ENCODE assay signal across 8 cellular contexts in the genomic region with DNA sequence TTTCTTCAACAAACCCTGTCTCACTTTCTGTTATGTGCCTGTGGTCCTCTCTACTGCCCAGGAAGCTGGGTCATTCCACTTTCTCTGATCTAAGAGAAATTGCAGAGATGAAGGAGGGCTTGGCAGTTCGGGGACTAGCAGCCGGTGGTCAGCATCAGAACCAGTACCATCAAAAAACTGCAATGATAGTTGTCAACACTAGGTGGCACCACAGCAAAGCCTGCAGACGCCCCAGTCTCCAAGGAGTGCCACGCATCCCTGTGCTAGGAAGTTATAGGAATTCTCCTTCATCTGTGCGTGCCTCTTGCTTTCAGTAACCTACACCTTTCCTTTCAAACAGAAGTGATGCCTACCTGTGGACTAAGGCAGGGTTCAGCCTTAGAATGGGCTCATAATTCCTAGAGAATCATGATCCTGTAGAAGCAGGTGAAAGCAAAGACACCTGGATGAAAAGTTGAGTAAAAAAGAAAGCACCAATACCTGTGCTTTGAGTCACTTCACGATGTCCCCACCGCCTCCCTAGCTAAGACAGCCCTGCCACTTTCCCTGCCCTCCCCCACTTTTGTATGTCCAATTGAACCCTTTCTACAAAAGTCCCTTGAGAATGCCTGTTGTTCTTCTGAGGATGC.
DNase-seq lines count a peak whose midpoint lies in the region; ATAC-seq and TF ChIP-seq lines count a peak whose summit lies in the region.

No MANE protein-coding gene starts in this region.

- H3K27me3 Mint-ChIP-seq in T-helper 17 cell (peaks cover 31% of the 10 kb centered on the region), nephron (ENCODE audit: low read depth) (no peaks in the 10 kb centered on the region)

- H3K36me3 Mint-ChIP-seq in T-helper 17 cell (ENCODE audit: low read depth) (no peaks in the 10 kb centered on the region), nephron (ENCODE audit: low read depth) (no peaks in the 10 kb centered on the region)

- H3K9me3 ChIP-seq in T-helper 17 cell (ENCODE audit: control insufficient read depth, low read length, poor library complexity, severe bottlenecking) = no peaks in the 10 kb centered on the region
- no peaks in the 10 kb centered on the region for H3K9me3 ChIP-seq in fibroblast of lung (ENCODE audit: control insufficient read depth, insufficient read depth, low read depth, low read length)

- no peaks in the 10 kb centered on the region for H3K79me2 ChIP-seq in fibroblast of lung (ENCODE audit: control insufficient read depth, insufficient read depth, low read length)

- no peaks in the 10 kb centered on the region for H4K20me1 ChIP-seq in fibroblast of lung (ENCODE audit: control insufficient read depth, extremely low read depth, insufficient read depth, low read length)

- H3K27me3 ChIP-seq in fibroblast of lung (ENCODE audit: control insufficient read depth, insufficient read depth, low read length) = no peaks in the 10 kb centered on the region

- no peaks in the 10 kb centered on the region for H3K36me3 ChIP-seq in fibroblast of lung (ENCODE audit: control insufficient read depth, insufficient read depth, low read length)

- H3K9me3 Mint-ChIP-seq in nephron = no peaks in the 10 kb centered on the region

- peaks cover 2% of the 10 kb centered on the region for H3K4me1 Mint-ChIP-seq in T-helper 17 cell
- peaks cover 20% of the 10 kb centered on the region for H3K4me1 Mint-ChIP-seq in nephron

- no peak overlapping the region for H3K27ac ChIP-seq in fibroblast of lung (ENCODE audit: insufficient read depth, low read length)

- H3K4me3 Mint-ChIP-seq in T-helper 17 cell (no peak overlapping the region), nephron (no peak overlapping the region)

- H3K9ac ChIP-seq in fibroblast of lung (ENCODE audit: insufficient read depth, low read length) = no peak overlapping the region

- peak; percentile 1 for DNase-seq in stimulated activated CD4-positive, alpha-beta T cell treated with anti-CD3 and anti-CD28 coated beads, Interleukin-12 subunit alpha, Interleukin-12 subunit beta, amount 100 ng/mL, for 4 hours
- no peak for DNase-seq in stimulated activated CD4-positive, alpha-beta T cell treated with anti-CD3 and anti-CD28 coated beads, Interleukin-4, amount 100 ng/mL, for 1 hour
- DNase-seq in HuH-7 (ENCODE audit: low spot score) = peak; percentile 26
- no peak for DNase-seq in T-helper 17 cell
- DNase-seq in fibroblast of lung (ENCODE audit: low read depth in 2 of 2) = peak; percentile 31 to 60
- no peak for DNase-seq in NK-92 treated with Interleukin-12 subunit alpha and Interleukin-12 subunit beta, amount 100 ng/mL, for 24 hours (lab: John Stamatoyannopoulos, UW)

- H3K4me1 ChIP-seq in fibroblast of lung (ENCODE audit: control insufficient read depth, extremely low read depth, insufficient read depth, low read length) = no peaks in the 10 kb centered on the region

- no peak overlapping the region for H3K27ac Mint-ChIP-seq in T-helper 17 cell
- H3K27ac Mint-ChIP-seq in nephron = no peak overlapping the region

- no peak overlapping the region for H2AFZ ChIP-seq in fibroblast of lung (ENCODE audit: low read length)

- peak; percentile 78 to 93 for TF ChIP-seq CTCF in fibroblast of lung (conservative IDR thresholded peaks at IDR 0.05 in 1 of 2, IDR thresholded peaks at IDR 0.05 in 1 of 2; ENCODE audit: low read depth in 1 of 2, low read length in 2 of 2)
- peak; percentile 69 to 74 (median 73) for TF ChIP-seq CTCF in nephron (IDR thresholded peaks at IDR 0.05; ENCODE audit: unreplicated experiment in 3 of 3)

- no peak overlapping the region for H3K4me2 ChIP-seq in fibroblast of lung (ENCODE audit: extremely low read depth, insufficient read depth, low read length)

- H3K4me3 ChIP-seq in fibroblast of lung (replicated peaks in 1 of 4; ENCODE audit: control extremely low read depth in 1 of 4, insufficient read depth in 1 of 4, low read depth in 3 of 4, low read length in 4 of 4) = no peak overlapping the region

- ATAC-seq in T-helper 17 cell (peak; percentile 36), GM19455 (IDR thresholded peaks at IDR 0.05; ENCODE audit: unreplicated experiment) (no peak)

Comparison
In these comparisons a context has a peak if more than half of its experiments do, and no peak if none do; other contexts are left out.
1. DNase-seq: peak in stimulated activated CD4-positive, alpha-beta T cell treated with anti-CD3 and anti-CD28 coated beads, Interleukin-12 subunit alpha, Interleukin-12 subunit beta, amount 100 ng/mL, for 4 hours (single experiment), HuH-7 (single experiment) and fibroblast of lung (2 of 2); none in stimulated activated CD4-positive, alpha-beta T cell treated with anti-CD3 and anti-CD28 coated beads, Interleukin-4, amount 100 ng/mL, for 1 hour (single experiment), T-helper 17 cell (0 of 3) and NK-92 treated with Interleukin-12 subunit alpha and Interleukin-12 subunit beta, amount 100 ng/mL, for 24 hours (single experiment).